ENCODE assay signal across 20 cellular contexts in the genomic region with DNA sequence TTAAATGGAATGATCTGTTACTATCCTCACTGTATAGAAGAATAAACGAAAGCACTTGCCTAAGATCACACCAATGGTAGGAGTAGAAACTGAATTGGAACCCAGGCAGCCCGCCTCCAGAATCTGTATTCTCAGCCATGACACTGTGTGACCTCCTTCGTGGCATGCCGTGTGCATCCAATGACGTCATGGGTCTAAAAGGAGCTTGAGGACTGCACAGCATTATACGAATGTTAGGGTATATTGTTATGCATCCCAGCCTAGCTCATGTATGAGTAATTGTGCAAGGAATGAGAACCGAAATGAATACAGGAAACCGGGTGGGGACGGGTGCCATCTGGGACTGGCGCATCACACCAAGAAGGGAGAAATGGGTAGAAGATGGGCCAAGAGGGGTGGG.
"Had no signal": no experiment of that assay in that cellular context is flagged by ENCODE, and none has a peak within 500 bp of the region (broad histone marks: within the 10 kb centered on the region; RNA-seq: fewer than 3 reads in every experiment).

No MANE protein-coding gene starts in this region.

- H3K4me3 ChIP-seq: hepatocyte, left ventricle myocardium inferior, lung, mucosa of descending colon, ovary, right atrium auricular region, spleen, suprapubic skin, thoracic aorta, tibial artery, upper lobe of right lung had no signal

- DNase-seq: left ventricle myocardium inferior; midbrain; mucosa of descending colon; naive thymus-derived CD4-positive, alpha-beta T cell; ovary; small intestine; spleen; stimulated activated CD4-positive, alpha-beta T cell treated with anti-CD3 and anti-CD28 coated beads, Interleukin-4, amount 100 ng/mL, for 24 hours; stimulated activated naive CD4-positive, alpha-beta T cell; tibial artery; trophoblast cell; upper lobe of right lung had no signal

- H3K9me3 ChIP-seq: left ventricle myocardium inferior, mucosa of descending colon, ovary, right atrium auricular region, spleen, suprapubic skin, thoracic aorta, tibial artery, upper lobe of right lung had no signal

- H3K4me2 ChIP-seq: hepatocyte had no signal

- H3K36me3 ChIP-seq: left ventricle myocardium inferior, ovary, right atrium auricular region, spleen, suprapubic skin, thoracic aorta, tibial artery, upper lobe of right lung had no signal

- H3K27ac ChIP-seq: hepatocyte, left ventricle myocardium inferior, ovary, right atrium auricular region, spleen, suprapubic skin, thoracic aorta, tibial artery, upper lobe of right lung had no signal

- ATAC-seq: mucosa of descending colon; naive thymus-derived CD4-positive, alpha-beta T cell; natural killer cell treated with Interleukin-12 subunit alpha and Interleukin-12 subunit beta and Interleukin-15 and Interleukin-18, amount 100 ng/mL, for 72 hours; sciatic nerve; stimulated activated effector memory CD8-positive, alpha-beta T cell treated with anti-CD3 and anti-CD28 coated beads, Interleukin-12 subunit alpha, Interleukin-12 subunit beta, amount 100 ng/mL, for 72 hours; upper lobe of right lung had no signal

- H3K27me3 ChIP-seq: ovary, right atrium auricular region had no signal

- H2AFZ ChIP-seq: hepatocyte had no signal

- H3K4me1 ChIP-seq: suprapubic skin had no signal

- H3K79me2 ChIP-seq: hepatocyte had no signal
